Comparison of ENCODE assay signal across 26 cellular contexts in the genomic region with DNA sequence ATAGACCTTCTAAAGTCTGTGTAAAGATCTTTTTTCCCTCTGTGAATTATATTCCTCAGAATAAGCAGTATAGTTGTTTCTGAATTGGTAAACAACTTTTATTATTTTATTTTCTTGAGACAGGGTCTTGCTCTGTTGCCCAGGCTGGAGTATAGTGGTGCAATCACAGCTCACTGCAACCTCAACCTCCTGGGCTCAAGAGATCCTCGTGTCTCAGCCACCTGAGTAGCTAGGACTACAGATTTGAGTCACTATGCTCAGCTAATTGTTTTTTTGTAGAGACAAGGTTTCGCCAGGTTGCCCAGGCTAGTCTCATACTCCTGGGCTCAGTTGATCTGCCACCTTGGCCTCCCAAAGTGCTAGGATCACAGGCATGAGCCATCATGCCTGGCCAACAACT.
"Had no signal": no experiment of that assay in that cellular context is flagged by ENCODE, and none has a peak within 500 bp of the region (broad histone marks: within the 10 kb centered on the region; RNA-seq: fewer than 3 reads in every experiment).

No MANE protein-coding gene starts in this region.

- ATAC-seq: foreskin keratinocyte; gastroesophageal sphincter; heart left ventricle; left colon; left lobe of liver; lower lobe of right lung; mucosa of descending colon; naive thymus-derived CD8-positive, alpha-beta T cell had no signal

- DNase-seq: dermis blood vessel endothelial cell; dorsolateral prefrontal cortex; effector CD4-positive, alpha-beta T cell; effector memory CD4-positive, alpha-beta T cell; foreskin keratinocyte; heart left ventricle; hypothalamus; immature natural killer cell; islet precursor cell; kidney; kidney glomerular epithelial cell; left colon; left ventricle myocardium inferior; lower lobe of right lung; mesenchymal stem cell; mucosa of descending colon; naive B cell; naive thymus-derived CD8-positive, alpha-beta T cell had no signal

- H3K9me3 ChIP-seq: esophagus muscularis mucosa, gastroesophageal sphincter, heart left ventricle, left ventricle myocardium inferior, lower lobe of right lung, mucosa of descending colon had no signal

- H2AFZ ChIP-seq: hepatocyte had no signal

- H3K79me2 ChIP-seq: hepatocyte had no signal

- H3K27ac ChIP-seq: coronary artery, dorsolateral prefrontal cortex, esophagus muscularis mucosa, foreskin keratinocyte, gastroesophageal sphincter, heart left ventricle, hepatocyte, left ventricle myocardium inferior, lower lobe of right lung had no signal

- H3K4me3 Mint-ChIP-seq: immature natural killer cell; mesothelial cell of epicardium; naive B cell; naive thymus-derived CD8-positive, alpha-beta T cell had no signal

- FAIRE-seq: endothelial cell of umbilical vein, frontal cortex, kidney had no signal

- H3K36me3 ChIP-seq: esophagus muscularis mucosa, gastroesophageal sphincter, heart left ventricle, left ventricle myocardium inferior, lower lobe of right lung had no signal

- H3K4me2 ChIP-seq: hepatocyte had no signal

- H3K9me3 Mint-ChIP-seq: immature natural killer cell; mesothelial cell of epicardium; naive B cell; naive thymus-derived CD8-positive, alpha-beta T cell had no signal

- H3K36me3 Mint-ChIP-seq: immature natural killer cell; mesothelial cell of epicardium; naive B cell; naive thymus-derived CD8-positive, alpha-beta T cell had no signal

- H3K27ac Mint-ChIP-seq: immature natural killer cell, mesothelial cell of epicardium had no signal

- H3K27me3 ChIP-seq: dorsolateral prefrontal cortex, esophagus muscularis mucosa, foreskin keratinocyte, gastroesophageal sphincter, hepatocyte had no signal

- H3K4me3 ChIP-seq: coronary artery, dorsolateral prefrontal cortex, esophagus muscularis mucosa, gastroesophageal sphincter, heart left ventricle, hepatocyte, left ventricle myocardium inferior, lower lobe of right lung, mucosa of descending colon had no signal

- H3K4me1 Mint-ChIP-seq: mesothelial cell of epicardium had no signal
